18 cellular contexts compared by ENCODE assay signal in the genomic region with DNA sequence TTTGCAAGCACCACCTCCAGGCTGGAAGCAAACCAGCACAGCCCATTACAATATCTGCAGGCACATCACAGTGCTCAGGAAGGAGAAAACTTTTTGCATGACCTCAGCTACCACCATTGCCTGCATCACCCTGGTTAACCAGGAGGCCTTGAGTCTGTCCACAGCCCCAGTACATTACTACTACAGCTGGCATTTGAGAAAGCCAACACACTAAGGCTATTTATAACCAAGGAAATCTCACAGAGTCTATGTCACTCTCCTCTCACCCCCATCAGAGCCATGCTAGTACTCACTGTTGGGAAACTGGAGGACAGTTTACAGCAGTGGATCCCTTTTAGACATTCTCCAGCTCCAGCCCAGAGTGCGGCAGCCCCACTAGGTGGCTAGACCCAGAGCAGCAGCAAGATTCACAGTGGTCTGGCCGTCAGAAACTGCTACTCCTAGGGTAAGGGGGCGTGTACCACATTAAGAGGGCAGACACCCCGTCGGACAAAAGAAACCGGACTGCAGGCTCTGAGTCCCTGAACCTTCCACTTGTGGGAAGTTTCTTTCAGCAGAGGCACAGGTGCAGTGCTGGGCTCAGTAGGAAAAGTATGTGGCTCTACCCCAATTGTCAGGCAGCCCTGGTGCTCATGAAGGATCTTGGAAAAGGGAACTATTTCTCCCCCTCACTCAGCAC. TPM values are rescaled to one million over a fixed set of nuclear protein-coding genes. Genes with fewer than 3 reads are reported as not detected.
A peak's percentile ranks its signal among the peaks of the same experiment; 100 is the strongest.
DNase-seq lines count a peak whose midpoint lies in the region; ATAC-seq and TF ChIP-seq lines count a peak whose summit lies in the region.
"Had no signal": no experiment of that assay in that cellular context is flagged by ENCODE, and none has a peak within 500 bp of the region (broad histone marks: within the 10 kb centered on the region; RNA-seq: fewer than 3 reads in every experiment).

No MANE protein-coding gene starts in this region.

- H3K9me2 ChIP-seq in GM23338 (ENCODE audit: insufficient read depth), result no peaks in the 10 kb centered on the region

- POLR2A ChIA-PET in AG04450 (lab: Yijun Ruan, JAX) (interaction anchor here (1.0 to 1.6 kb wide), 2 partner anchors 15 to 294 kb away, joined by 3 to 4 read pairs; a partner anchor contains a TSS), WTC11 (lab: Charles Lee) (no interaction called here)

- H3K4me1 Mint-ChIP-seq in GM23338 (peaks cover 31% of the 10 kb centered on the region), WTC11 (peaks cover 41% of the 10 kb centered on the region), glutamatergic neuron (ENCODE audit: low read depth, unreplicated experiment) (peaks cover 19% of the 10 kb centered on the region)

- H3K4me3 ChIP-seq in AG04450 (ENCODE audit: low read depth, low read length), result no peak overlapping the region
- H3K4me3 ChIP-seq in GM23338, result no peak overlapping the region
- H3K4me3 ChIP-seq in heart left ventricle, result no peak overlapping the region
- H3K4me3 ChIP-seq: SK-N-MC, tibial nerve had no signal

- H3K27ac Mint-ChIP-seq in GM23338, result no peak overlapping the region
- H3K27ac Mint-ChIP-seq in WTC11, result no peak overlapping the region
- no peak overlapping the region for H3K27ac Mint-ChIP-seq in glutamatergic neuron (ENCODE audit: unreplicated experiment)
- H3K27ac Mint-ChIP-seq: activated naive CD8-positive, alpha-beta T cell treated with anti-CD3 and anti-CD28 coated beads, Interleukin-2, amount 10 ng/mL, durations not matched to agents 7 days and 5 days; progenitor cell of endocrine pancreas had no signal

- H3K4me2 ChIP-seq in GM23338, result no peak overlapping the region

- no peaks in the 10 kb centered on the region for H3K9me3 Mint-ChIP-seq in GM23338
- peaks cover 12% of the 10 kb centered on the region for H3K9me3 Mint-ChIP-seq in WTC11
- peaks cover 9% of the 10 kb centered on the region for H3K9me3 Mint-ChIP-seq in glutamatergic neuron (ENCODE audit: unreplicated experiment)

- WGBS in heart left ventricle, 4 donors, result 40 to 69% (median 60%) methylated on average over 5 to 6 of the region's 6 CpGs

- TF ChIP-seq CTCF in AG04450 (IDR thresholded peaks at IDR 0.05; ENCODE audit: low read depth, low read length) (no peak), GM23338 (conservative IDR thresholded peaks at IDR 0.05; ENCODE audit: low read depth in 2 of 2) (no peak), WTC11 (IDR thresholded peaks at IDR 0.05) (no peak), heart left ventricle (IDR thresholded peaks at IDR 0.05) (no peak), glutamatergic neuron (IDR thresholded peaks at IDR 0.05; ENCODE audit: partially characterized antibody, unreplicated experiment) (no peak)

- H3K27me3 ChIP-seq in AG04450 (ENCODE audit: control insufficient read depth, insufficient read depth, low read length), result no peaks in the 10 kb centered on the region
- no peaks in the 10 kb centered on the region for H3K27me3 ChIP-seq in GM23338 (ENCODE audit: insufficient read depth)
- H3K27me3 ChIP-seq in heart left ventricle, result no peaks in the 10 kb centered on the region
- H3K27me3 ChIP-seq: foreskin keratinocyte, tibial nerve had no signal

- H3K4me3 Mint-ChIP-seq in GM23338, result no peak overlapping the region
- no peak overlapping the region for H3K4me3 Mint-ChIP-seq in WTC11
- H3K4me3 Mint-ChIP-seq in glutamatergic neuron (ENCODE audit: unreplicated experiment), result no peak overlapping the region
- H3K4me3 Mint-ChIP-seq: activated naive CD8-positive, alpha-beta T cell treated with anti-CD3 and anti-CD28 coated beads, Interleukin-2, amount 10 ng/mL, durations not matched to agents 7 days and 5 days had no signal

- H3K9me3 ChIP-seq in AG04450 (ENCODE audit: control insufficient read depth, insufficient read depth, low read length) (no peaks in the 10 kb centered on the region), heart left ventricle (peaks cover 0 to 8% (median 0%) of the 10 kb centered on the region in 12 donors)

- H3K27ac ChIP-seq in AG04450 (ENCODE audit: low read depth, low read length), result no peak overlapping the region
- H3K27ac ChIP-seq in GM23338 (ENCODE audit: low read depth), result no peak overlapping the region
- H3K27ac ChIP-seq in heart left ventricle, result peak overlapping the region in 1 of 12 donors; percentile 34
- H3K27ac ChIP-seq: foreskin keratinocyte, SK-N-MC, tibial nerve had no signal

- peaks cover 28% of the 10 kb centered on the region for H3K4me1 ChIP-seq in GM23338 (ENCODE audit: insufficient read depth)
- peaks cover 0 to 13% (median 0%) of the 10 kb centered on the region in 12 donors for H3K4me1 ChIP-seq in heart left ventricle
- H3K4me1 ChIP-seq: tibial nerve had no signal

- no peaks in the 10 kb centered on the region for H3F3A ChIP-seq in GM23338 (replicated peaks; ENCODE audit: low read depth)

- TF ChIP-seq POLR2A in heart left ventricle (IDR thresholded peaks at IDR 0.05), result no peak

- intact Hi-C loops in heart left ventricle (cut with DNase I), result no loop called here

- CTCF ChIA-PET in AG04450 (lab: Charles Lee) (no interaction called here), WTC11 (lab: Charles Lee) (interaction anchor here (0.5 to 1.7 kb wide), 9 partner anchors 15 to 893 kb away, joined by 3 to 13 read pairs (median 4); a partner anchor contains a TSS)

- peaks cover 16% of the 10 kb centered on the region for H3K79me2 ChIP-seq in GM23338 (replicated peaks; ENCODE audit: insufficient read depth)

- no peak overlapping the region for H2AFZ ChIP-seq in GM23338

- H3K27me3 Mint-ChIP-seq in GM23338 (ENCODE audit: insufficient read depth, low read depth, poor library complexity) (no peaks in the 10 kb centered on the region), WTC11 (ENCODE audit: low read depth) (no peaks in the 10 kb centered on the region), glutamatergic neuron (ENCODE audit: unreplicated experiment) (peaks cover 2% of the 10 kb centered on the region)
- H3K27me3 Mint-ChIP-seq: activated naive CD8-positive, alpha-beta T cell treated with anti-CD3 and anti-CD28 coated beads, Interleukin-2, amount 10 ng/mL, durations not matched to agents 7 days and 5 days; progenitor cell of endocrine pancreas had no signal

- no peaks in the 10 kb centered on the region for H4K20me1 ChIP-seq in GM23338 (replicated peaks; ENCODE audit: insufficient read depth)

- peaks cover 3% of the 10 kb centered on the region; the same call in 2 of the 3 replicates for H3K36me3 Mint-ChIP-seq in GM23338 (ENCODE audit: low read depth)
- H3K36me3 Mint-ChIP-seq in WTC11, result no peaks in the 10 kb centered on the region; the same call in 1 of the 2 replicates
- H3K36me3 Mint-ChIP-seq in glutamatergic neuron (ENCODE audit: unreplicated experiment), result peaks cover 9% of the 10 kb centered on the region

- H3K36me3 ChIP-seq in GM23338 (ENCODE audit: insufficient read depth) (no peaks in the 10 kb centered on the region), heart left ventricle (no peaks in the 10 kb centered on the region)
- H3K36me3 ChIP-seq: tibial nerve had no signal

- DNase-seq in AG04450 (ENCODE audit: low read depth, low spot score) (peak; percentile 29), GM23338 (ENCODE audit: low spot score) (no peak), WTC11 (ENCODE audit: low spot score) (no peak), heart left ventricle (peak in 1 of 5 donors; percentile 29), D341Med (ENCODE audit: low spot score) (no peak), RPMI8226 (no peak), islet precursor cell (no peak), glutamatergic neuron (no peak)
- DNase-seq: ACHN; activated naive CD8-positive, alpha-beta T cell treated with anti-CD3 and anti-CD28 coated beads, Interleukin-2, amount 10 ng/mL, durations not matched to agents 7 days and 5 days; cortex of kidney had no signal

- ATAC-seq in GM23338, result peak; percentile 39
- peak; percentile 25 for ATAC-seq in WTC11
- ATAC-seq in heart left ventricle, result peak; percentile 85 to 97 (median 93)

TF ChIP-seq in GM23338, 12 proteins besides CTCF, POLR2A, EP300 and RAD21 (continues in another document):
- TF ChIP-seq ZNF114 (CRISPR knock-in tag; IDR thresholded peaks at IDR 0.05) (no peak), NANOG (IDR thresholded peaks at IDR 0.05; ENCODE audit: borderline replicate concordance) (no peak)

TF ChIP-seq in WTC11, 78 proteins besides CTCF, POLR2A, EP300 and RAD21 (continues in another document):
- TF ChIP-seq, protein P1, sequence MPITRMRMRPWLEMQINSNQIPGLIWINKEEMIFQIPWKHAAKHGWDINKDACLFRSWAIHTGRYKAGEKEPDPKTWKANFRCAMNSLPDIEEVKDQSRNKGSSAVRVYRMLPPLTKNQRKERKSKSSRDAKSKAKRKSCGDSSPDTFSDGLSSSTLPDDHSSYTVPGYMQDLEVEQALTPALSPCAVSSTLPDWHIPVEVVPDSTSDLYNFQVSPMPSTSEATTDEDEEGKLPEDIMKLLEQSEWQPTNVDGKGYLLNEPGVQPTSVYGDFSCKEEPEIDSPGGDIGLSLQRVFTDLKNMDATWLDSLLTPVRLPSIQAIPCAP (CRISPR knock-in tag; IDR thresholded peaks at IDR 0.05), result no peak

RNA-seq across cellular contexts. Expression of a gene that starts 14.7 kb away (rescaled TPM):
- 1.0 and 1.8 TPM in 2 replicates for polyA plus RNA-seq in AG04450 (2011; rRNA removed)
- polyA minus RNA-seq in AG04450 (2011; rRNA and poly(A)+ RNA removed), result 7.1 and 9.3 TPM in 2 replicates
- 17.6 and 18.8 TPM in 2 replicates for total RNA-seq in GM23338 (2014; rRNA removed; shearing (Covaris generic))
- 5.9 and 7.6 TPM in 2 replicates for polyA plus RNA-seq in GM23338 (2016; fragmentation: Nextera tagmentation; extraction: Ambion mirVana)
- total RNA-seq in WTC11 (2021), result 12.0 to 17.3 TPM (median 16.5 TPM) in 3 replicates
- total RNA-seq in heart left ventricle, result 1 to 10 TPM in 8 of 9 donors, under 1 TPM in 1; 0.94 to 6.6 (median 3.5) TPM
- 1 to 10 TPM in 1 of 2 donors, under 1 TPM in 1; 0.99 to 1.6 TPM for polyA plus RNA-seq in heart left ventricle
- total RNA-seq in glutamatergic neuron (ENCODE audit: unreplicated experiment), result 38.5 TPM

RNA-seq across cellular contexts. Expression of a gene that starts 28.6 kb away (rescaled TPM):
- polyA plus RNA-seq in AG04450 (2011; rRNA removed) (not detected in 2 replicates), GM23338 (2016; fragmentation: Nextera tagmentation; extraction: Ambion mirVana) (0.23 and 0.78 TPM in 2 replicates), heart left ventricle (not detected)
- not detected in 2 replicates for polyA minus RNA-seq in AG04450 (2011; rRNA and poly(A)+ RNA removed)
- 0.59 TPM in 1 of 2 replicates, not detected in the other for total RNA-seq in GM23338 (2014; rRNA removed; shearing (Covaris generic))
- total RNA-seq in WTC11 (2021) (0.16 TPM in 1 of 3 replicates, not detected in the others), heart left ventricle (not detected), glutamatergic neuron (ENCODE audit: unreplicated experiment) (0.74 TPM)
- total RNA-seq: foreskin keratinocyte, H1, MCF 10A, mucosa of gallbladder, progenitor cell of endocrine pancreas had no signal
- polyA plus RNA-seq: foreskin keratinocyte had no signal

Comparison
In these comparisons a context has a peak if more than half of its experiments do, and no peak if none do; other contexts are left out.
1. ATAC-seq: peak in every context shown above with its lines; median percentile 93 in heart left ventricle; 39 in GM23338; 25 in WTC11.